Comparison of ENCODE assay signal across 1 cellular context in the genomic region with DNA sequence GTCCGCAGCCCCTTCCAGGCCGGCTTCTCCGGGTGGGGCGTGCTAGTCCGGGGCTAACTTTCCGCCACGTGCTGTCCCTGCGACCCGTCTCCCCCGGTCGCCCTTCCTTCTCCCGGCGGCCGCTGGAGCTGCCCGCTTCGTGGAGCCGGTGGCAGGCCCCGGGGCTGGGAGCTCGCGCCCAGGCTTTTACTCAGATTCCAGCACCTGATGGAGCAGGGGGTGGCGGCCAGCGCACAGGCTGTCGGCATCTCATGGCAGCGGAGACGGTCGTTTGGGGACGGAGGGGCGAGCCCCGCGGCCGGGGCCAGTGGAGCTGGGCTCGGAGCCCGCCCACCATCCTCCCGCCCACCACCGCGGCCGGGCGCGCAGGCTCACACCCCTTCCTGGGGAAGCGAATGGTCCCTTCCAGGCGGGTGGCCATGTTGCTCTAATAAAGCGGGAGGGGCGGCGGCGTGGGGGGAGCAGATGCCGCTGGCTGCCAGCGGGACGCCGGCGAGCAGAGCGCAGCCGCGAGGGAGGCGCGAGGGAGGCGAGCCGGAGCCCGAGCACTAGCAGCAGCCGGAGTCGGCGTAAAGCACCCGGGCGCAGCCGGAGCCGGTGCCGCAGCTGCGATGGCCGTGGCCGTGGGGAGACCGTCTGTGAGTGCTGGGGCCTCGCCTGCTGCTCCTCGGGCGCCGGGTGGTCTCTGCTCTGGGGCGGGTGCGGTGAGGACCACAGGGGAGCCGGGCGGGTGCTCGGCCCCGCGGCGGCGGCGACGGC.
TF ChIP-seq lines count a peak whose summit lies in the region.

A gene (plus strand): TSS at position 460 of the 759 bp plus-strand sequence. CDS start 152 bp downstream, at position 612.

TF ChIP-seq in WTC11, 78 proteins besides CTCF, POLR2A, EP300 and RAD21 (continued from another document):
- TF ChIP-seq, protein P1, sequence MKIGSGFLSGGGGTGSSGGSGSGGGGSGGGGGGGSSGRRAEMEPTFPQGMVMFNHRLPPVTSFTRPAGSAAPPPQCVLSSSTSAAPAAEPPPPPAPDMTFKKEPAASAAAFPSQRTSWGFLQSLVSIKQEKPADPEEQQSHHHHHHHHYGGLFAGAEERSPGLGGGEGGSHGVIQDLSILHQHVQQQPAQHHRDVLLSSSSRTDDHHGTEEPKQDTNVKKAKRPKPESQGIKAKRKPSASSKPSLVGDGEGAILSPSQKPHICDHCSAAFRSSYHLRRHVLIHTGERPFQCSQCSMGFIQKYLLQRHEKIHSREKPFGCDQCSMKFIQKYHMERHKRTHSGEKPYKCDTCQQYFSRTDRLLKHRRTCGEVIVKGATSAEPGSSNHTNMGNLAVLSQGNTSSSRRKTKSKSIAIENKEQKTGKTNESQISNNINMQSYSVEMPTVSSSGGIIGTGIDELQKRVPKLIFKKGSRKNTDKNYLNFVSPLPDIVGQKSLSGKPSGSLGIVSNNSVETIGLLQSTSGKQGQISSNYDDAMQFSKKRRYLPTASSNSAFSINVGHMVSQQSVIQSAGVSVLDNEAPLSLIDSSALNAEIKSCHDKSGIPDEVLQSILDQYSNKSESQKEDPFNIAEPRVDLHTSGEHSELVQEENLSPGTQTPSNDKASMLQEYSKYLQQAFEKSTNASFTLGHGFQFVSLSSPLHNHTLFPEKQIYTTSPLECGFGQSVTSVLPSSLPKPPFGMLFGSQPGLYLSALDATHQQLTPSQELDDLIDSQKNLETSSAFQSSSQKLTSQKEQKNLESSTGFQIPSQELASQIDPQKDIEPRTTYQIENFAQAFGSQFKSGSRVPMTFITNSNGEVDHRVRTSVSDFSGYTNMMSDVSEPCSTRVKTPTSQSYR (CRISPR knock-in tag; IDR thresholded peaks at IDR 0.05): no peak; the same call in 1 of the 2 replicates
- no peak for TF ChIP-seq CBFB (CRISPR knock-in tag; IDR thresholded peaks at IDR 0.05; ENCODE audit: low read depth)
- TF ChIP-seq ETV6 (CRISPR knock-in tag; IDR thresholded peaks at IDR 0.05): peak; percentile 58; the same call in 1 of the 2 replicates
- TF ChIP-seq RORB (CRISPR knock-in tag; IDR thresholded peaks at IDR 0.05): no peak
- TF ChIP-seq CREM (CRISPR knock-in tag; IDR thresholded peaks at IDR 0.05): peak; percentile 57; the same call in 1 of the 2 replicates
- TF ChIP-seq NFE2L1 (CRISPR knock-in tag; IDR thresholded peaks at IDR 0.05): peak; percentile 4; the same call in 1 of the 2 replicates
- peak; percentile 36; the same call in 1 of the 2 replicates for TF ChIP-seq TEAD1 (CRISPR knock-in tag; IDR thresholded peaks at IDR 0.05)
- TF ChIP-seq, protein P2, sequence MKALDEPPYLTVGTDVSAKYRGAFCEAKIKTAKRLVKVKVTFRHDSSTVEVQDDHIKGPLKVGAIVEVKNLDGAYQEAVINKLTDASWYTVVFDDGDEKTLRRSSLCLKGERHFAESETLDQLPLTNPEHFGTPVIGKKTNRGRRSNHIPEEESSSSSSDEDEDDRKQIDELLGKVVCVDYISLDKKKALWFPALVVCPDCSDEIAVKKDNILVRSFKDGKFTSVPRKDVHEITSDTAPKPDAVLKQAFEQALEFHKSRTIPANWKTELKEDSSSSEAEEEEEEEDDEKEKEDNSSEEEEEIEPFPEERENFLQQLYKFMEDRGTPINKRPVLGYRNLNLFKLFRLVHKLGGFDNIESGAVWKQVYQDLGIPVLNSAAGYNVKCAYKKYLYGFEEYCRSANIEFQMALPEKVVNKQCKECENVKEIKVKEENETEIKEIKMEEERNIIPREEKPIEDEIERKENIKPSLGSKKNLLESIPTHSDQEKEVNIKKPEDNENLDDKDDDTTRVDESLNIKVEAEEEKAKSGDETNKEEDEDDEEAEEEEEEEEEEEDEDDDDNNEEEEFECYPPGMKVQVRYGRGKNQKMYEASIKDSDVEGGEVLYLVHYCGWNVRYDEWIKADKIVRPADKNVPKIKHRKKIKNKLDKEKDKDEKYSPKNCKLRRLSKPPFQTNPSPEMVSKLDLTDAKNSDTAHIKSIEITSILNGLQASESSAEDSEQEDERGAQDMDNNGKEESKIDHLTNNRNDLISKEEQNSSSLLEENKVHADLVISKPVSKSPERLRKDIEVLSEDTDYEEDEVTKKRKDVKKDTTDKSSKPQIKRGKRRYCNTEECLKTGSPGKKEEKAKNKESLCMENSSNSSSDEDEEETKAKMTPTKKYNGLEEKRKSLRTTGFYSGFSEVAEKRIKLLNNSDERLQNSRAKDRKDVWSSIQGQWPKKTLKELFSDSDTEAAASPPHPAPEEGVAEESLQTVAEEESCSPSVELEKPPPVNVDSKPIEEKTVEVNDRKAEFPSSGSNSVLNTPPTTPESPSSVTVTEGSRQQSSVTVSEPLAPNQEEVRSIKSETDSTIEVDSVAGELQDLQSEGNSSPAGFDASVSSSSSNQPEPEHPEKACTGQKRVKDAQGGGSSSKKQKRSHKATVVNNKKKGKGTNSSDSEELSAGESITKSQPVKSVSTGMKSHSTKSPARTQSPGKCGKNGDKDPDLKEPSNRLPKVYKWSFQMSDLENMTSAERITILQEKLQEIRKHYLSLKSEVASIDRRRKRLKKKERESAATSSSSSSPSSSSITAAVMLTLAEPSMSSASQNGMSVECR (CRISPR knock-in tag; IDR thresholded peaks at IDR 0.05; ENCODE audit: borderline replicate concordance): peak; percentile 32; the same call in 1 of the 2 replicates
- TF ChIP-seq, protein P3, sequence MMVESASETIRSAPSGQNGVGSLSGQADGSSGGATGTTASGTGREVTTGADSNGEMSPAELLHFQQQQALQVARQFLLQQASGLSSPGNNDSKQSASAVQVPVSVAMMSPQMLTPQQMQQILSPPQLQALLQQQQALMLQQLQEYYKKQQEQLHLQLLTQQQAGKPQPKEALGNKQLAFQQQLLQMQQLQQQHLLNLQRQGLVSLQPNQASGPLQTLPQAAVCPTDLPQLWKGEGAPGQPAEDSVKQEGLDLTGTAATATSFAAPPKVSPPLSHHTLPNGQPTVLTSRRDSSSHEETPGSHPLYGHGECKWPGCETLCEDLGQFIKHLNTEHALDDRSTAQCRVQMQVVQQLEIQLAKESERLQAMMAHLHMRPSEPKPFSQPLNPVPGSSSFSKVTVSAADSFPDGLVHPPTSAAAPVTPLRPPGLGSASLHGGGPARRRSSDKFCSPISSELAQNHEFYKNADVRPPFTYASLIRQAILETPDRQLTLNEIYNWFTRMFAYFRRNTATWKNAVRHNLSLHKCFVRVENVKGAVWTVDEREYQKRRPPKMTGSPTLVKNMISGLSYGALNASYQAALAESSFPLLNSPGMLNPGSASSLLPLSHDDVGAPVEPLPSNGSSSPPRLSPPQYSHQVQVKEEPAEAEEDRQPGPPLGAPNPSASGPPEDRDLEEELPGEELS (CRISPR knock-in tag; IDR thresholded peaks at IDR 0.05): peak; percentile 55; the same call in 1 of the 2 replicates
- TF ChIP-seq TCF7 (CRISPR knock-in tag; IDR thresholded peaks at IDR 0.05; ENCODE audit: low read depth): 0 out of 2 replicates have a peak, but pooled peaks have one; percentile 15
- TF ChIP-seq, protein P4, sequence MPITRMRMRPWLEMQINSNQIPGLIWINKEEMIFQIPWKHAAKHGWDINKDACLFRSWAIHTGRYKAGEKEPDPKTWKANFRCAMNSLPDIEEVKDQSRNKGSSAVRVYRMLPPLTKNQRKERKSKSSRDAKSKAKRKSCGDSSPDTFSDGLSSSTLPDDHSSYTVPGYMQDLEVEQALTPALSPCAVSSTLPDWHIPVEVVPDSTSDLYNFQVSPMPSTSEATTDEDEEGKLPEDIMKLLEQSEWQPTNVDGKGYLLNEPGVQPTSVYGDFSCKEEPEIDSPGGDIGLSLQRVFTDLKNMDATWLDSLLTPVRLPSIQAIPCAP (CRISPR knock-in tag; IDR thresholded peaks at IDR 0.05): no peak
- no peak for TF ChIP-seq OVOL2 (CRISPR knock-in tag; IDR thresholded peaks at IDR 0.05; ENCODE audit: borderline replicate concordance)
- TF ChIP-seq ZNF396 (CRISPR knock-in tag; IDR thresholded peaks at IDR 0.05; ENCODE audit: borderline replicate concordance): no peak
- peak; percentile 79; the same call in 1 of the 2 replicates for TF ChIP-seq MYBL2 (CRISPR knock-in tag; IDR thresholded peaks at IDR 0.05)
- TF ChIP-seq, protein P5, sequence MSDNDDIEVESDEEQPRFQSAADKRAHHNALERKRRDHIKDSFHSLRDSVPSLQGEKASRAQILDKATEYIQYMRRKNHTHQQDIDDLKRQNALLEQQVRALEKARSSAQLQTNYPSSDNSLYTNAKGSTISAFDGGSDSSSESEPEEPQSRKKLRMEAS (CRISPR knock-in tag; IDR thresholded peaks at IDR 0.05): peak; percentile 84; the same call in 1 of the 2 replicates
- TF ChIP-seq, protein P6, sequence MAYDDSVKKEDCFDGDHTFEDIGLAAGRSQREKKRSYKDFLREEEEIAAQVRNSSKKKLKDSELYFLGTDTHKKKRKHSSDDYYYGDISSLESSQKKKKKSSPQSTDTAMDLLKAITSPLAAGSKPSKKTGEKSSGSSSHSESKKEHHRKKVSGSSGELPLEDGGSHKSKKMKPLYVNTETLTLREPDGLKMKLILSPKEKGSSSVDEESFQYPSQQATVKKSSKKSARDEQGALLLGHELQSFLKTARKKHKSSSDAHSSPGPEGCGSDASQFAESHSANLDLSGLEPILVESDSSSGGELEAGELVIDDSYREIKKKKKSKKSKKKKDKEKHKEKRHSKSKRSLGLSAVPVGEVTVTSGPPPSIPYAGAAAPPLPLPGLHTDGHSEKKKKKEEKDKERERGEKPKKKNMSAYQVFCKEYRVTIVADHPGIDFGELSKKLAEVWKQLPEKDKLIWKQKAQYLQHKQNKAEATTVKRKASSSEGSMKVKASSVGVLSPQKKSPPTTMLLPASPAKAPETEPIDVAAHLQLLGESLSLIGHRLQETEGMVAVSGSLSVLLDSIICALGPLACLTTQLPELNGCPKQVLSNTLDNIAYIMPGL (CRISPR knock-in tag; IDR thresholded peaks at IDR 0.05): peak; percentile 66; the same call in 1 of the 2 replicates
- peak; percentile 43; the same call in 1 of the 2 replicates for TF ChIP-seq ZNF317 (CRISPR knock-in tag; IDR thresholded peaks at IDR 0.05; ENCODE audit: borderline replicate concordance, low read depth)
- no peak for TF ChIP-seq ZNF416 (CRISPR knock-in tag; IDR thresholded peaks at IDR 0.05)
